Comparison of ENCODE assay signal across 25 cellular contexts in genomic region chr4:3872834-3873313, GRCh38.
A peak's percentile ranks its signal among the peaks of the same experiment; 100 is the strongest.
DNase-seq lines count a peak whose midpoint lies in the region; ATAC-seq lines count a peak whose summit lies in the region.
"Had no signal": no experiment of that assay in that cellular context is flagged by ENCODE, and none has a peak within 500 bp of the region (broad histone marks: within the 10 kb centered on the region; RNA-seq: fewer than 3 reads in every experiment).

No MANE protein-coding gene starts in this region.

- peaks cover 47% of the 10 kb centered on the region for H3K27me3 ChIP-seq in iPS-15b (ENCODE audit: control insufficient read depth, insufficient read depth, low read length)

- H3K4me1 ChIP-seq in iPS-15b (ENCODE audit: control insufficient read depth, insufficient read depth, low read length), result peaks cover 4% of the 10 kb centered on the region
- H3K4me1 ChIP-seq: lower lobe of right lung, prostate gland had no signal

- H3K4me3 ChIP-seq in iPS-15b (ENCODE audit: low read depth, low read length), result peak overlapping the region; percentile 58
- H3K4me3 ChIP-seq: lower lobe of right lung, prostate gland, suprapubic skin had no signal

- no peak for ATAC-seq in GM19463 (IDR thresholded peaks at IDR 0.05; ENCODE audit: unreplicated experiment)
- ATAC-seq in GM21515 (IDR thresholded peaks at IDR 0.05; ENCODE audit: unreplicated experiment), result no peak
- ATAC-seq in HG02759 (IDR thresholded peaks at IDR 0.05; ENCODE audit: unreplicated experiment), result no peak
- ATAC-seq: activated CD8-positive, alpha-beta T cell treated with anti-CD3 and anti-CD28 coated beads, Interleukin-2, amount 10 ng/mL, durations not matched to agents 7 days and 5 days; activated naive CD8-positive, alpha-beta T cell treated with anti-CD3 and anti-CD28 coated beads, Interleukin-2, amount 50 U/mL, for 24 hours; lower lobe of right lung had no signal

- peak; percentile 34 for DNase-seq in NCI-H82 (lab: John Stamatoyannopoulos, UW)
- DNase-seq in NCI-H82 treated with DMSO at 0.1 percent for 48 hours (lab: John Stamatoyannopoulos, UW; ENCODE audit: unreplicated experiment), result no peak
- DNase-seq in NOMO-1 treated with DMSO at 0.1 percent for 48 hours (lab: John Stamatoyannopoulos, UW; ENCODE audit: unreplicated experiment), result peak; percentile 42
- peak; percentile 1 for DNase-seq in retina
- DNase-seq: activated CD8-positive, alpha-beta T cell treated with anti-CD3 and anti-CD28 coated beads, Interleukin-2, amount 10 ng/mL, durations not matched to agents 7 days and 5 days; activated naive CD8-positive, alpha-beta T cell treated with anti-CD3 and anti-CD28 coated beads, Interleukin-2, amount 50 U/mL, for 24 hours; activated T-cell treated with anti-CD3 and anti-CD28 coated beads for 4 hours; CD4-positive, alpha-beta memory T cell; central memory CD4-positive, alpha-beta T cell; DMS 273 treated with DMSO at 0.1 percent for 48 hours; GOT3; hypothalamus; NCI-H1092; NCI-H187 treated with DMSO at 0.1 percent for 48 hours; NCI-H345; stimulated activated CD4-positive, alpha-beta T cell treated with anti-CD3 and anti-CD28 coated beads, Interleukin-15, amount 100 ng/mL, for 24 hours; stimulated activated naive CD4-positive, alpha-beta T cell; T-helper 1 cell had no signal

- H3K9ac ChIP-seq in iPS-15b (ENCODE audit: low read depth, low read length), result no peak overlapping the region

- no peaks in the 10 kb centered on the region for H3K36me3 ChIP-seq in iPS-15b (ENCODE audit: control insufficient read depth, insufficient read depth, low read length)
- H3K36me3 ChIP-seq: lower lobe of right lung, prostate gland, suprapubic skin had no signal

- no peaks in the 10 kb centered on the region for H3K9me3 ChIP-seq in iPS-15b (ENCODE audit: control insufficient read depth, insufficient read depth, low read length)
- H3K9me3 ChIP-seq: lower lobe of right lung, prostate gland, suprapubic skin had no signal
